Comparison of ENCODE assay signal across 25 cellular contexts in genomic region chr10:129400426-129400825, GRCh38.
"Had no signal": no experiment of that assay in that cellular context is flagged by ENCODE, and none has a peak within 500 bp of the region (broad histone marks: within the 10 kb centered on the region; RNA-seq: fewer than 3 reads in every experiment).

No MANE protein-coding gene starts in this region.

- H3K27ac ChIP-seq: pancreas, prostate gland, right lobe of liver, sigmoid colon, stomach, thoracic aorta, thyroid gland, tibial nerve, upper lobe of left lung, uterus had no signal

- H3K9me3 ChIP-seq: pancreas, prostate gland, right lobe of liver, sigmoid colon, stomach, thoracic aorta, thyroid gland, tibial nerve, upper lobe of left lung, uterus had no signal

- DNase-seq: naive B cell; naive thymus-derived CD8-positive, alpha-beta T cell; nephron progenitor cell; pancreas; retina; right cardiac atrium; right lobe of liver; sigmoid colon; small intestine; stimulated activated CD4-positive, alpha-beta T cell treated with anti-CD3 and anti-CD28 coated beads, Interleukin-15, amount 100 ng/mL, for 24 hours; stimulated activated CD4-positive, alpha-beta T cell treated with anti-CD3 and anti-CD28 coated beads, Interleukin-2, amount 100 ng/mL, for 24 hours; stimulated activated CD4-positive, alpha-beta T cell treated with anti-CD3 and anti-CD28 coated beads, Interleukin-2, amount 100 ng/mL, for 48 hours; stimulated activated CD4-positive, alpha-beta T cell treated with anti-CD3 and anti-CD28 coated beads, Interleukin-4, amount 100 ng/mL, for 24 hours; stimulated activated naive B cell treated with anti-CD40 and anti-IgM and Interleukin-4, amounts not matched to agents 10 μg/mL and 1 μg/mL and 100 μg/mL, for 72 hours; stimulated activated naive CD4-positive, alpha-beta T cell treated with Interleukin-2 at 50 U/mL for 16 hours; stomach; thyroid gland; trophoblast cell; upper lobe of left lung; uterus had no signal

- H3K4me3 ChIP-seq: pancreas, prostate gland, right lobe of liver, sigmoid colon, stomach, thoracic aorta, thyroid gland, tibial nerve, upper lobe of left lung, uterus had no signal

- H3K27me3 ChIP-seq: right lobe of liver, sigmoid colon, thyroid gland, tibial nerve, upper lobe of left lung, uterus had no signal

- H3K36me3 ChIP-seq: pancreas, prostate gland, right lobe of liver, sigmoid colon, stomach, thoracic aorta, thyroid gland, tibial nerve, upper lobe of left lung, uterus had no signal

- ATAC-seq: naive thymus-derived CD8-positive, alpha-beta T cell; natural killer cell treated with Interleukin-12 subunit alpha and Interleukin-12 subunit beta and Interleukin-15 and Interleukin-18, amount 100 ng/mL, for 72 hours; pancreas; right cardiac atrium; right lobe of liver; stimulated activated effector memory CD8-positive, alpha-beta T cell treated with anti-CD3 and anti-CD28 coated beads, Interleukin-12 subunit alpha, Interleukin-12 subunit beta, amount 100 ng/mL, for 72 hours; stimulated activated naive B cell treated with anti-CD40 and anti-IgM and Interleukin-4, amounts not matched to agents 10 μg/mL and 1 μg/mL and 100 μg/mL, for 72 hours had no signal

- H3K4me1 ChIP-seq: pancreas, prostate gland, right lobe of liver, stomach, thyroid gland, upper lobe of left lung, uterus had no signal
